In genomic region chr1:40391688-40392145, GRCh38 we compare ENCODE assay signal across 10 cellular contexts. TPM values are rescaled to one million over a fixed set of nuclear protein-coding genes. Genes with fewer than 3 reads are reported as not detected.
DNase-seq lines count a peak whose midpoint lies in the region; ATAC-seq, FAIRE-seq and TF ChIP-seq lines count a peak whose summit lies in the region.
"Had no signal": no experiment of that assay in that cellular context is flagged by ENCODE, and none has a peak within 500 bp of the region (broad histone marks: within the 10 kb centered on the region; RNA-seq: fewer than 3 reads in every experiment).

No MANE protein-coding gene starts in this region.

- no peak for TF ChIP-seq RAD21 in liver (IDR thresholded peaks at IDR 0.05)
- no peak for TF ChIP-seq RAD21 in HepG2 (CRISPR knock-in tag; IDR thresholded peaks at IDR 0.05)

- 74% methylated on average over 1 of the region's 1 CpG for WGBS in liver
- WGBS in HepG2 (ENCODE audit: low lambda C conversion rate), result 96% methylated on average over 1 of the region's 1 CpG
- WGBS in esophagus, 2 donors, result 86 to 94% methylated on average over 1 of the region's 1 CpG

- H3K27me3 ChIP-seq in liver (ENCODE audit: control insufficient read depth in 4 of 4, insufficient read depth in 4 of 4, low read length in 3 of 4) (no peaks in the 10 kb centered on the region), HepG2 (ENCODE audit: control insufficient read depth in 1 of 2, insufficient read depth in 2 of 2, low read length in 2 of 2) (no peaks in the 10 kb centered on the region), esophagus (ENCODE audit: control insufficient read depth in 1 of 2, insufficient read depth in 2 of 2, low read length in 2 of 2) (no peaks in the 10 kb centered on the region), BE2C (no peaks in the 10 kb centered on the region)

- H3K9ac ChIP-seq in liver (ENCODE audit: low read depth in 1 of 2, low read length in 2 of 2), result peak overlapping the region in 1 of 2 donors; percentile 21
- H3K9ac ChIP-seq in HepG2 (ENCODE audit: insufficient read depth, low read depth, low read length), result no peak overlapping the region

- H3K9me3 ChIP-seq in liver (ENCODE audit: control insufficient read depth in 4 of 4, low read length in 3 of 4) (no peaks in the 10 kb centered on the region), HepG2 (ENCODE audit: low read length) (no peaks in the 10 kb centered on the region), esophagus (ENCODE audit: control insufficient read depth in 2 of 2, insufficient read depth in 1 of 2, low read depth in 1 of 2, low read length in 1 of 2) (no peaks in the 10 kb centered on the region), BE2C (no peaks in the 10 kb centered on the region)

- BruUV-seq in HepG2 (replicated peaks; lab: Mats Ljungman, UMichigan), result no TSS peak

- CTCF ChIA-PET in HepG2 (lab: Yijun Ruan, JAX; ENCODE audit: low intra/inter-chr PET ratio, low total read pairs), result no interaction called here

- no peak for TF ChIP-seq EP300 in HepG2 (IDR thresholded peaks at IDR 0.05; ENCODE audit: low read depth in 2 of 2, low read length in 2 of 2)
- no peak for TF ChIP-seq EP300 in HepG2 (CRISPR knock-in tag; IDR thresholded peaks at IDR 0.05; ENCODE audit: borderline replicate concordance)

- TF ChIP-seq CTCF in liver (IDR thresholded peaks at IDR 0.05; ENCODE audit: low read depth, low read length, missing input control) (no peak), HepG2 (CRISPR knock-in tag; IDR thresholded peaks at IDR 0.05) (no peak), BE2C (IDR thresholded peaks at IDR 0.05; ENCODE audit: low read depth, low read length) (no peak)

- no peak for ATAC-seq in HepG2
- ATAC-seq in HG03280 (IDR thresholded peaks at IDR 0.05; ENCODE audit: unreplicated experiment), result no peak

- no peak overlapping the region for H2AFZ ChIP-seq in HepG2 (ENCODE audit: low read length)

- H3K36me3 ChIP-seq in liver (ENCODE audit: control insufficient read depth in 4 of 4, insufficient read depth in 3 of 4, low read depth in 1 of 4, low read length in 3 of 4) (no peaks in the 10 kb centered on the region), HepG2 (replicated peaks in 1 of 2; ENCODE audit: control insufficient read depth in 1 of 2, insufficient read depth in 2 of 2, low read length in 2 of 2) (no peaks in the 10 kb centered on the region), esophagus (ENCODE audit: control insufficient read depth in 2 of 2, insufficient read depth in 2 of 2, low read length in 1 of 2) (no peaks in the 10 kb centered on the region), BE2C (no peaks in the 10 kb centered on the region)

- no peaks in the 10 kb centered on the region for H4K20me1 ChIP-seq in HepG2 (ENCODE audit: insufficient read depth, low read length)

- in situ Hi-C loops in HepG2 (cut with HindIII; ENCODE audit: extremely low pct_ligation_motif_present, low pct_unique_long_range_greater_than_20kb), result no loop called here

- no peak overlapping the region for H3K4me2 ChIP-seq in HepG2 (ENCODE audit: low read depth, low read length)

- H3K27ac ChIP-seq in liver (ENCODE audit: low read depth in 1 of 2, low read length in 2 of 2) (peak overlapping the region; percentile 86 to 95), HepG2 (ENCODE audit: extremely low read length, insufficient read depth, low read length) (no peak overlapping the region), esophagus (ENCODE audit: low read depth in 2 of 2, low read length in 1 of 2) (peak overlapping the region; percentile 46 to 47)
- H3K27ac ChIP-seq: SK-N-MC had no signal

- H3K4me1 ChIP-seq in liver (ENCODE audit: control insufficient read depth in 4 of 4, insufficient read depth in 4 of 4, low read length in 3 of 4) (peaks cover 29 to 60% (median 48%) of the 10 kb centered on the region in 4 donors), HepG2 (ENCODE audit: insufficient read depth, low read length) (peaks cover 85% of the 10 kb centered on the region), esophagus (ENCODE audit: control insufficient read depth in 2 of 2, insufficient read depth in 2 of 2, low read length in 1 of 2) (no peaks in the 10 kb centered on the region), BE2C (no peaks in the 10 kb centered on the region)

- no peak overlapping the region for H3K4me3 ChIP-seq in liver (ENCODE audit: low read depth in 1 of 3, low read length in 3 of 3)
- H3K4me3 ChIP-seq in HepG2 (replicated peaks in 1 of 3; ENCODE audit: insufficient read depth in 1 of 3, low read depth in 2 of 3, low read length in 3 of 3), result no peak overlapping the region
- H3K4me3 ChIP-seq in esophagus (ENCODE audit: low read depth in 1 of 2, low read length in 2 of 2), result no peak overlapping the region
- H3K4me3 ChIP-seq in BE2C (ENCODE audit: low read depth, low read length), result no peak overlapping the region
- H3K4me3 ChIP-seq: SK-N-MC had no signal

- POLR2A ChIA-PET in HepG2 (lab: Yijun Ruan, JAX), result interaction anchor here (5.7 kb wide), 1 partner anchor 18 kb away, joined by 56 read pairs; the partner anchor contains the start of gene SMAP2

- DNase-seq in HepG2 (ENCODE audit: low spot score) (no peak), NCI-H2227 (lab: John Stamatoyannopoulos, UW; ENCODE audit: unreplicated experiment) (peak; percentile 67), BE2C (no peak), middle frontal gyrus (ENCODE audit: extremely low spot score, low spot score) (no peak), HPDE6-E6E7 (ENCODE audit: extremely low spot score) (no peak)
- DNase-seq: DMS79 had no signal

- FAIRE-seq in HepG2 (lab: Jason Lieb, UNC), result no peak

- intact Hi-C loops in HepG2 (cut with micrococcal nuclease; ENCODE audit: unreplicated experiment), result no loop called here

- H3K79me2 ChIP-seq in HepG2 (ENCODE audit: insufficient read depth, low read length), result peaks cover 61% of the 10 kb centered on the region

- no peak for TF ChIP-seq POLR2A in HepG2 (IDR thresholded peaks at IDR 0.05; ENCODE audit: insufficient read depth in 1 of 2, low read depth in 2 of 2, low read length in 2 of 2)

TF ChIP-seq in liver, 16 proteins besides CTCF, POLR2A, EP300 and RAD21 (continues in another document):
- TF ChIP-seq GABPA (IDR thresholded peaks at IDR 0.05 in 1 of 2, conservative IDR thresholded peaks at IDR 0.05 in 1 of 2), result no peak

RNA-seq across cellular contexts. Expression of gene SMAP2, which starts 18.2 kb away (rescaled TPM):
- 10 to 100 TPM; 20.0 to 36.8 TPM for total RNA-seq in liver
- 10 to 100 TPM; 25.5 to 34.1 TPM for polyA plus RNA-seq in liver
- total RNA-seq in HepG2 (2016; rRNA removed; fragmentation: Illumina TruSeq; extraction: Trizol), result 19.0 and 21.2 TPM in 2 replicates
- total RNA-seq in HepG2 (2016; cell fraction: cytosol; rRNA removed; fragmentation: Illumina TruSeq; extraction: Trizol; ENCODE audit: low read depth), result 3.7 and 4.1 TPM in 2 replicates
- 17.0 and 17.7 TPM in 2 replicates for total RNA-seq in HepG2 (2016; cell fraction: insoluble cytoplasmic fraction; rRNA removed; fragmentation: Illumina TruSeq; extraction: Trizol)
- total RNA-seq in HepG2 (2016; cell fraction: membrane; rRNA removed; fragmentation: Illumina TruSeq; extraction: Trizol), result 9.4 and 9.9 TPM in 2 replicates
- 12.5 and 12.6 TPM in 2 replicates for total RNA-seq in HepG2 (2016; cell fraction: nucleus; rRNA removed; fragmentation: Illumina TruSeq; extraction: Trizol)
- 22.3 and 22.5 TPM in 2 replicates for polyA plus RNA-seq in HepG2 (2011; rRNA removed)
- polyA plus RNA-seq in HepG2 (2011; cell fraction: cytosol; rRNA removed), result 19.5 and 21.2 TPM in 2 replicates
- 14.7 and 15.6 TPM in 2 replicates for polyA plus RNA-seq in HepG2 (2011; cell fraction: nucleus; rRNA removed)
- 22.4 and 36.2 TPM in 2 replicates for polyA plus RNA-seq in HepG2 (2012)
- polyA plus RNA-seq in HepG2 (2016; cell fraction: cytosol; fragmentation: Illumina TruSeq; extraction: Trizol; ENCODE audit: low read depth), result 2.5 and 2.8 TPM in 2 replicates
- polyA plus RNA-seq in HepG2 (2016; cell fraction: insoluble cytoplasmic fraction; fragmentation: Illumina TruSeq; extraction: Trizol; ENCODE audit: low read depth), result 24.0 and 32.1 TPM in 2 replicates
- 10.0 and 10.2 TPM in 2 replicates for polyA plus RNA-seq in HepG2 (2016; cell fraction: membrane; fragmentation: Illumina TruSeq; extraction: Trizol; ENCODE audit: low read depth)
- 29.2 and 32.0 TPM in 2 replicates for polyA plus RNA-seq in HepG2 (2016; cell fraction: nucleus; fragmentation: Illumina TruSeq; extraction: Trizol; ENCODE audit: insufficient read depth, low read depth)
- 14.4 and 37.7 TPM in 2 replicates for polyA minus RNA-seq in HepG2 (2011; rRNA and poly(A)+ RNA removed; ENCODE audit: low replicate concordance)
- polyA minus RNA-seq in HepG2 (2011; cell fraction: cytosol; rRNA and poly(A)+ RNA removed), result 14.2 and 14.6 TPM in 2 replicates
- 12.0 and 16.8 TPM in 2 replicates for polyA minus RNA-seq in HepG2 (2011; cell fraction: nucleus; rRNA and poly(A)+ RNA removed)
- polyA plus RNA-seq in esophagus, result 10 to 100 TPM in 1 of 2 donors, 1 to 10 TPM in 1; 9.1 to 14.2 TPM
- 14.0 TPM for polyA plus RNA-seq in BE2C (2012; ENCODE audit: insufficient read depth, insufficient read length, low read depth)

RNA-seq across cellular contexts. Expression of gene ZFP69B, which starts 58.6 kb away (rescaled TPM):
- total RNA-seq in liver (under 1 TPM; 0.79 to 0.92 TPM), HepG2 (2016; rRNA removed; fragmentation: Illumina TruSeq; extraction: Trizol) (7.7 and 10.8 TPM in 2 replicates)
- polyA plus RNA-seq in liver (under 1 TPM; 0.19 to 0.45 TPM), HepG2 (2011; rRNA removed) (4.6 and 4.9 TPM in 2 replicates), esophagus (under 1 TPM; 0.46 to 0.49 TPM)
- 1.2 and 2.3 TPM in 2 replicates for total RNA-seq in HepG2 (2016; cell fraction: cytosol; rRNA removed; fragmentation: Illumina TruSeq; extraction: Trizol; ENCODE audit: low read depth)
- total RNA-seq in HepG2 (2016; cell fraction: insoluble cytoplasmic fraction; rRNA removed; fragmentation: Illumina TruSeq; extraction: Trizol), result 7.8 and 10.0 TPM in 2 replicates
- total RNA-seq in HepG2 (2016; cell fraction: membrane; rRNA removed; fragmentation: Illumina TruSeq; extraction: Trizol), result 6.5 and 6.8 TPM in 2 replicates
- 7.1 TPM in 2 replicates for total RNA-seq in HepG2 (2016; cell fraction: nucleus; rRNA removed; fragmentation: Illumina TruSeq; extraction: Trizol)
- polyA plus RNA-seq in HepG2 (2011; cell fraction: cytosol; rRNA removed), result 2.2 and 3.9 TPM in 2 replicates
- 2.4 and 3.6 TPM in 2 replicates for polyA plus RNA-seq in HepG2 (2011; cell fraction: nucleus; rRNA removed)
- polyA plus RNA-seq in HepG2 (2012), result 6.1 and 7.8 TPM in 2 replicates
- 1.3 and 1.9 TPM in 2 replicates for polyA plus RNA-seq in HepG2 (2016; cell fraction: cytosol; fragmentation: Illumina TruSeq; extraction: Trizol; ENCODE audit: low read depth)
- polyA plus RNA-seq in HepG2 (2016; cell fraction: insoluble cytoplasmic fraction; fragmentation: Illumina TruSeq; extraction: Trizol; ENCODE audit: low read depth), result 8.4 and 8.8 TPM in 2 replicates
- 3.3 and 3.5 TPM in 2 replicates for polyA plus RNA-seq in HepG2 (2016; cell fraction: membrane; fragmentation: Illumina TruSeq; extraction: Trizol; ENCODE audit: low read depth)
- polyA plus RNA-seq in HepG2 (2016; cell fraction: nucleus; fragmentation: Illumina TruSeq; extraction: Trizol; ENCODE audit: insufficient read depth, low read depth), result 7.3 and 8.2 TPM in 2 replicates
- 0.75 and 2.9 TPM in 2 replicates for polyA minus RNA-seq in HepG2 (2011; rRNA and poly(A)+ RNA removed; ENCODE audit: low replicate concordance)
- polyA minus RNA-seq in HepG2 (2011; cell fraction: cytosol; rRNA and poly(A)+ RNA removed), result 4.3 and 5.0 TPM in 2 replicates
- 11.3 and 17.8 TPM in 2 replicates for polyA minus RNA-seq in HepG2 (2011; cell fraction: nucleus; rRNA and poly(A)+ RNA removed)
- 1.4 TPM for polyA plus RNA-seq in BE2C (2012; ENCODE audit: insufficient read depth, insufficient read length, low read depth)
